In genomic region chr17:63622571-63623390, GRCh38 we compare ENCODE assay signal across 1 cellular context.
TF ChIP-seq lines count a peak whose summit lies in the region.

No MANE protein-coding gene starts in this region.

TF ChIP-seq in K562, 482 proteins besides CTCF, POLR2A, EP300 and RAD21 (continued from another document and continues in another):
- no peak for TF ChIP-seq GTF3C2 (IDR thresholded peaks at IDR 0.05; ENCODE audit: borderline replicate concordance, extremely low read depth, insufficient read length)
- TF ChIP-seq BCOR (IDR thresholded peaks at IDR 0.05), result peak; percentile 31; the same call in 1 of the 2 replicates
- TF ChIP-seq SAP30 (IDR thresholded peaks at IDR 0.05; ENCODE audit: borderline replicate concordance, insufficient read depth, low read depth, low read length, poor library complexity, severe bottlenecking), result peak; percentile 27
- TF ChIP-seq NRF1 (conservative IDR thresholded peaks at IDR 0.05 in 1 of 2, IDR thresholded peaks at IDR 0.05 in 1 of 2), result peak; percentile 65 to 66
- TF ChIP-seq ZNF79 (CRISPR knock-in tag; IDR thresholded peaks at IDR 0.05; ENCODE audit: low read depth), result no peak
- no peak for TF ChIP-seq BRF1 (IDR thresholded peaks at IDR 0.05; ENCODE audit: borderline replicate concordance, extremely low read depth, insufficient read length)
- peak; percentile 24; the same call in 1 of the 2 replicates for TF ChIP-seq CTBP1 (IDR thresholded peaks at IDR 0.05; ENCODE audit: borderline replicate concordance)
- no peak for TF ChIP-seq SMARCA5 (IDR thresholded peaks at IDR 0.05)
- TF ChIP-seq ZBTB34 (CRISPR knock-in tag; IDR thresholded peaks at IDR 0.05), result no peak
- no peak for TF ChIP-seq AFF4 (CRISPR knock-in tag; IDR thresholded peaks at IDR 0.05)
- TF ChIP-seq RBFOX2 (IDR thresholded peaks at IDR 0.05; ENCODE audit: low read depth, low read length), result 0 out of 2 replicates have a peak, but pooled peaks have one; percentile 23
- no peak for TF ChIP-seq HDGF (IDR thresholded peaks at IDR 0.05)
- 0 out of 2 replicates have a peak, but pooled peaks have one; percentile 23 for TF ChIP-seq SMARCE1 (IDR thresholded peaks at IDR 0.05)
- TF ChIP-seq DPF2 (IDR thresholded peaks at IDR 0.05), result no peak
- peak; percentile 62; the same call in 1 of the 2 replicates for TF ChIP-seq KDM2B (CRISPR knock-in tag; IDR thresholded peaks at IDR 0.05)
- no peak for TF ChIP-seq SMC3 (conservative IDR thresholded peaks at IDR 0.05; ENCODE audit: insufficient read depth, low read depth, low read length)
- TF ChIP-seq SAFB (IDR thresholded peaks at IDR 0.05; ENCODE audit: borderline replicate concordance, low read depth, low read length), result no peak
- peak; percentile 59 for TF ChIP-seq ZFX (CRISPR knock-in tag; IDR thresholded peaks at IDR 0.05)
- no peak for TF ChIP-seq ZNF41 (CRISPR knock-in tag; conservative IDR thresholded peaks at IDR 0.05)
- TF ChIP-seq SNAPC5 (CRISPR knock-in tag; IDR thresholded peaks at IDR 0.05), result no peak
- no peak for TF ChIP-seq ZBTB26 (CRISPR knock-in tag; IDR thresholded peaks at IDR 0.05)
- 0 out of 4 replicates have a peak, but pooled peaks of 1 of the 2 experiments have one; percentile 38 for TF ChIP-seq MNT (conservative IDR thresholded peaks at IDR 0.05)
- no peak for TF ChIP-seq U2AF1 (optimal IDR thresholded peaks at IDR 0.05; ENCODE audit: low read depth, low read length)
- TF ChIP-seq MYBL2 (IDR thresholded peaks at IDR 0.05; ENCODE audit: low read depth), result no peak
- TF ChIP-seq MYBL2 (CRISPR knock-in tag; IDR thresholded peaks at IDR 0.05; ENCODE audit: borderline replicate concordance), result no peak
- TF ChIP-seq RBM22 (IDR thresholded peaks at IDR 0.05; ENCODE audit: low read depth, low read length, poor library complexity, severe bottlenecking), result peak; percentile 28
- no peak for TF ChIP-seq ZNF592 (IDR thresholded peaks at IDR 0.05)
- TF ChIP-seq PHF21A (IDR thresholded peaks at IDR 0.05; ENCODE audit: borderline replicate concordance, low read depth), result peak; percentile 36; the same call in 1 of the 2 replicates
- TF ChIP-seq TFAP4 (CRISPR knock-in tag; IDR thresholded peaks at IDR 0.05; ENCODE audit: borderline replicate concordance), result peak; percentile 53; the same call in 1 of the 2 replicates
- TF ChIP-seq RBBP5 (IDR thresholded peaks at IDR 0.05; ENCODE audit: borderline replicate concordance, insufficient read depth, low read length, poor library complexity, severe bottlenecking), result peak; percentile 78
- no peak for TF ChIP-seq E2F3 (CRISPR knock-in tag; IDR thresholded peaks at IDR 0.05)
- TF ChIP-seq CHD1 (IDR thresholded peaks at IDR 0.05; ENCODE audit: low read length), result peak; percentile 67
- TF ChIP-seq ZNF224 (CRISPR knock-in tag; IDR thresholded peaks at IDR 0.05), result no peak
- no peak for TF ChIP-seq POU5F1 (IDR thresholded peaks at IDR 0.05; ENCODE audit: borderline replicate concordance, low read depth, low read length, partially characterized antibody)
- no peak for TF ChIP-seq HINFP (tag; conservative IDR thresholded peaks at IDR 0.05; ENCODE audit: low read depth)
- no peak for TF ChIP-seq KDM5B (IDR thresholded peaks at IDR 0.05; ENCODE audit: insufficient replicate concordance, low read depth, low read length)
- TF ChIP-seq ZNF134 (CRISPR knock-in tag; conservative IDR thresholded peaks at IDR 0.05), result no peak
- TF ChIP-seq MAFG (tag; conservative IDR thresholded peaks at IDR 0.05), result no peak
- no peak for TF ChIP-seq FUS (optimal IDR thresholded peaks at IDR 0.05; ENCODE audit: low read depth, low read length)
- TF ChIP-seq SPI1 (IDR thresholded peaks at IDR 0.05; ENCODE audit: borderline replicate concordance, low read depth, low read length), result no peak
